ENCODE assay signal across 28 cellular contexts in the genomic region with DNA sequence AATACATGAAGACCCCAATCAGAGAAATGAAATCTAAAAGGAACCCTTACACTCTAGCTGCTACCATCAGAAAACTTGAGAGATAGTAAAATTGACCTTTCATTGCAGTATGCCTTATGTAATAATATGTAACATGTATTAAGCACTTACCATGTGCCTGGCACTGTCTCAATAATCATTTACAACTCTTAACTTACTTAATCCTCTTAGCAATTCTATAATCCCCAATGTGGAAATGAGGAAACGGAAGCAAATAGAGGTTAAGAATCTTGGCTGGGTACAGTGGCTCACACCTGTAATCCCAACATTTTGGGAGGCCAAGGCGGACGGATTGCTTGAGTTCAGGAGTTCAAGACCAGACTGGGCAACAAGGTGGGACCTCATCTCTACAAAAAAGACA.
"Had no signal": no experiment of that assay in that cellular context is flagged by ENCODE, and none has a peak within 500 bp of the region (broad histone marks: within the 10 kb centered on the region; RNA-seq: fewer than 3 reads in every experiment).

No MANE protein-coding gene starts in this region.

- H3K4me3 ChIP-seq: adrenal gland, body of pancreas, breast epithelium had no signal

- H3K36me3 ChIP-seq: adrenal gland, brain microvascular endothelial cell, breast epithelium had no signal

- H3K9me3 ChIP-seq: adrenal gland, body of pancreas, breast epithelium had no signal

- H3K4me1 ChIP-seq: adrenal gland, body of pancreas, breast epithelium had no signal

- H3K27me3 ChIP-seq: adrenal gland, body of pancreas, brain microvascular endothelial cell, breast epithelium had no signal

- DNase-seq: activated B cell treated with CpG ODN at 0.5 μM for 24 hours; activated CD4-positive, alpha-beta memory T cell treated with anti-CD3 and anti-CD28 coated beads for 36 hours; activated CD4-positive, alpha-beta T cell treated with anti-CD3 and anti-CD28 coated beads for 4 hours; activated CD4-positive, alpha-beta T cell treated with anti-CD3 and anti-CD28 coated beads, Interleukin-2, amount 10 ng/mL, durations not matched to agents 24 days and 14 days; activated CD4-positive, alpha-beta T cell treated with anti-CD3 and anti-CD28 coated beads, Interleukin-2, amount 50 U/mL, for 1 hour; activated CD4-positive, alpha-beta T cell treated with anti-CD3 and anti-CD28 coated beads, Interleukin-2, amount 50 U/mL, for 4 hours; activated CD4-positive, CD25-positive, alpha-beta regulatory T cell treated with anti-CD3 and anti-CD28 coated beads, Interleukin-2, amount 50 U/mL, for 72 hours; activated CD8-positive, alpha-beta memory T cell treated with anti-CD3 and anti-CD28 coated beads, Interleukin-2, amount 50 U/mL, for 4 hours; activated CD8-positive, alpha-beta T cell treated with anti-CD3 and anti-CD28 coated beads for 36 hours; activated effector memory CD4-positive, alpha-beta T cell treated with anti-CD3 and anti-CD28 coated beads, Interleukin-2, amount 50 U/mL, for 16 hours; activated gamma-delta T cell treated with Interleukin-2 at 50 U/mL for 16 hours; activated naive CD4-positive, alpha-beta T cell; activated naive CD4-positive, alpha-beta T cell treated with anti-CD3 and anti-CD28 coated beads for 36 hours; activated naive CD4-positive, alpha-beta T cell treated with anti-CD3 and anti-CD28 coated beads, Interleukin-2, amount 50 U/mL, for 16 hours; activated naive CD8-positive, alpha-beta T cell treated with anti-CD3 and anti-CD28 coated beads for 36 hours; activated T-cell treated with anti-CD3 and anti-CD28 coated beads for 4 hours; activated T-cell treated with anti-CD3 and anti-CD28 coated beads, Interleukin-2, amount 50 U/mL, for 1 hour; activated T-cell treated with anti-CD3 and anti-CD28 coated beads, Interleukin-2, amount 50 U/mL, for 4 hours; activated T-cell treated with anti-CD3 and anti-CD28 coated beads, Interleukin-2, amount 50 U/mL, for 72 hours; adrenal gland; amniotic stem cell; aorta; body of pancreas; brain microvascular endothelial cell; central memory CD4-positive, alpha-beta T cell; T-helper 2 cell; T-helper 9 cell had no signal
